Comparison of ENCODE assay signal across 1 cellular context in genomic region chr16:75464130-75464918, GRCh38.
TF ChIP-seq lines count a peak whose summit lies in the region.

Gene TMEM170A, minus strand, starts transcription at chr16:75464689. Its CDS starts 89 bp downstream, at chr16:75464600.

TF ChIP-seq in K562, 482 proteins besides CTCF, POLR2A, EP300 and RAD21 (continued from another document and continues in another):
- TF ChIP-seq HMBOX1 (IDR thresholded peaks at IDR 0.05) (no peak), PHF21A (IDR thresholded peaks at IDR 0.05; ENCODE audit: borderline replicate concordance, low read depth) (peak; percentile 62; the same call in 1 of the 2 replicates), PTRF (tag; IDR thresholded peaks at IDR 0.05) (no peak), SMC3 (conservative IDR thresholded peaks at IDR 0.05; ENCODE audit: insufficient read depth, low read depth, low read length) (peak; percentile 90), GABPB1 (CRISPR knock-in tag; IDR thresholded peaks at IDR 0.05) (no peak; the same call in none of the 2 replicates), SMARCA4 (IDR thresholded peaks at IDR 0.05) (peak; percentile 83; the same call in 1 of the 2 replicates), FOSL1 (tag; conservative IDR thresholded peaks at IDR 0.05) (peak; percentile 46), ZKSCAN3 (CRISPR knock-in tag; IDR thresholded peaks at IDR 0.05) (no peak), TEAD1 (CRISPR knock-in tag; IDR thresholded peaks at IDR 0.05) (peak in 1 of 2 experiments; percentile 30; a peak in 2 of 4 replicates), ILF3 (IDR thresholded peaks at IDR 0.05; ENCODE audit: borderline replicate concordance) (peak; percentile 44; the same call in 1 of the 2 replicates), ZNF644 (tag; IDR thresholded peaks at IDR 0.05; ENCODE audit: low read depth) (no peak), CCAR2 (IDR thresholded peaks at IDR 0.05; ENCODE audit: low read depth, low read length) (no peak), ZNF57 (CRISPR knock-in tag; IDR thresholded peaks at IDR 0.05) (no peak), ATF7 (IDR thresholded peaks at IDR 0.05) (peak; percentile 94), STAT5A (IDR thresholded peaks at IDR 0.05; ENCODE audit: borderline replicate concordance, low read length) (no peak), RAD51 (IDR thresholded peaks at IDR 0.05; ENCODE audit: borderline replicate concordance, low read depth) (no peak), KLF10 (CRISPR knock-in tag; IDR thresholded peaks at IDR 0.05) (no peak), RBM17 (IDR thresholded peaks at IDR 0.05; ENCODE audit: borderline replicate concordance, low read depth, low read length) (no peak), ZNF561 (CRISPR knock-in tag; conservative IDR thresholded peaks at IDR 0.05) (no peak), MXI1 (IDR thresholded peaks at IDR 0.05; ENCODE audit: low read depth, low read length) (no peak; the same call in 1 of the 2 replicates), PRDM10 (IDR thresholded peaks at IDR 0.05; ENCODE audit: partially characterized antibody) (peak; percentile 95), ZNF717 (CRISPR knock-in tag; IDR thresholded peaks at IDR 0.05) (no peak), TCFL5 (CRISPR knock-in tag; conservative IDR thresholded peaks at IDR 0.05) (no peak), NFATC3 (IDR thresholded peaks at IDR 0.05) (no peak), ASH1L (IDR thresholded peaks at IDR 0.05; ENCODE audit: borderline replicate concordance, low read depth, partially characterized antibody) (peak; percentile 52), ZNF282 (CRISPR knock-in tag; IDR thresholded peaks at IDR 0.05) (no peak), CCNT2 (IDR thresholded peaks at IDR 0.05; ENCODE audit: borderline replicate concordance, extremely low read depth, insufficient read length, low read depth, low read length) (peak; percentile 72), MAFF (IDR thresholded peaks at IDR 0.05; ENCODE audit: low read length) (no peak), ZNF224 (CRISPR knock-in tag; IDR thresholded peaks at IDR 0.05) (no peak), REST (CRISPR knock-in tag; IDR thresholded peaks at IDR 0.05; ENCODE audit: low read depth) (peak; percentile 74; the same call in 1 of the 2 replicates), DMBX1 (CRISPR knock-in tag; IDR thresholded peaks at IDR 0.05; ENCODE audit: borderline replicate concordance) (no peak), FOXA1 (IDR thresholded peaks at IDR 0.05; ENCODE audit: borderline replicate concordance) (no peak), E2F8 (IDR thresholded peaks at IDR 0.05; ENCODE audit: low read depth, partially characterized antibody) (peak; percentile 84), ZC3H4 (CRISPR knock-in tag; IDR thresholded peaks at IDR 0.05; ENCODE audit: borderline replicate concordance) (no peak), POLR3A (IDR thresholded peaks at IDR 0.05; ENCODE audit: borderline replicate concordance, extremely low read depth, insufficient read depth, insufficient read length) (no peak), SREBF2 (CRISPR knock-in tag; IDR thresholded peaks at IDR 0.05) (no peak), ZNF140 (CRISPR knock-in tag; IDR thresholded peaks at IDR 0.05) (no peak), ZNF324 (CRISPR knock-in tag; IDR thresholded peaks at IDR 0.05) (no peak), ZFP36 (IDR thresholded peaks at IDR 0.05; ENCODE audit: low read depth, low read length, partially characterized antibody) (no peak)
- TF ChIP-seq, protein P1, sequence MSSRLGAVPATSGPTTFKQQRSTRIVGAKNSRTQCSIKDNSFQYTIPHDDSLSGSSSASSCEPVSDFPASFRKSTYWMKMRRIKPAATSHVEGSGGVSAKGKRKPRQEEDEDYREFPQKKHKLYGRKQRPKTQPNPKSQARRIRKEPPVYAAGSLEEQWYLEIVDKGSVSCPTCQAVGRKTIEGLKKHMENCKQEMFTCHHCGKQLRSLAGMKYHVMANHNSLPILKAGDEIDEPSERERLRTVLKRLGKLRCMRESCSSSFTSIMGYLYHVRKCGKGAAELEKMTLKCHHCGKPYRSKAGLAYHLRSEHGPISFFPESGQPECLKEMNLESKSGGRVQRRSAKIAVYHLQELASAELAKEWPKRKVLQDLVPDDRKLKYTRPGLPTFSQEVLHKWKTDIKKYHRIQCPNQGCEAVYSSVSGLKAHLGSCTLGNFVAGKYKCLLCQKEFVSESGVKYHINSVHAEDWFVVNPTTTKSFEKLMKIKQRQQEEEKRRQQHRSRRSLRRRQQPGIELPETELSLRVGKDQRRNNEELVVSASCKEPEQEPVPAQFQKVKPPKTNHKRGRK (tag; IDR thresholded peaks at IDR 0.05) = no peak
- TF ChIP-seq, protein P2, sequence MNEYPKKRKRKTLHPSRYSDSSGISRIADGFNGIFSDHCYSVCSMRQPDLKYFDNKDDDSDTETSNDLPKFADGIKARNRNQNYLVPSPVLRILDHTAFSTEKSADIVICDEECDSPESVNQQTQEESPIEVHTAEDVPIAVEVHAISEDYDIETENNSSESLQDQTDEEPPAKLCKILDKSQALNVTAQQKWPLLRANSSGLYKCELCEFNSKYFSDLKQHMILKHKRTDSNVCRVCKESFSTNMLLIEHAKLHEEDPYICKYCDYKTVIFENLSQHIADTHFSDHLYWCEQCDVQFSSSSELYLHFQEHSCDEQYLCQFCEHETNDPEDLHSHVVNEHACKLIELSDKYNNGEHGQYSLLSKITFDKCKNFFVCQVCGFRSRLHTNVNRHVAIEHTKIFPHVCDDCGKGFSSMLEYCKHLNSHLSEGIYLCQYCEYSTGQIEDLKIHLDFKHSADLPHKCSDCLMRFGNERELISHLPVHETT (CRISPR knock-in tag; conservative IDR thresholded peaks at IDR 0.05 in 1 of 2, IDR thresholded peaks at IDR 0.05 in 1 of 2) = no peak
- TF ChIP-seq, protein P3, sequence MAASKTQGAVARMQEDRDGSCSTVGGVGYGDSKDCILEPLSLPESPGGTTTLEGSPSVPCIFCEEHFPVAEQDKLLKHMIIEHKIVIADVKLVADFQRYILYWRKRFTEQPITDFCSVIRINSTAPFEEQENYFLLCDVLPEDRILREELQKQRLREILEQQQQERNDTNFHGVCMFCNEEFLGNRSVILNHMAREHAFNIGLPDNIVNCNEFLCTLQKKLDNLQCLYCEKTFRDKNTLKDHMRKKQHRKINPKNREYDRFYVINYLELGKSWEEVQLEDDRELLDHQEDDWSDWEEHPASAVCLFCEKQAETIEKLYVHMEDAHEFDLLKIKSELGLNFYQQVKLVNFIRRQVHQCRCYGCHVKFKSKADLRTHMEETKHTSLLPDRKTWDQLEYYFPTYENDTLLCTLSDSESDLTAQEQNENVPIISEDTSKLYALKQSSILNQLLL (CRISPR knock-in tag; IDR thresholded peaks at IDR 0.05; ENCODE audit: borderline replicate concordance) = no peak
- TF ChIP-seq, protein P4, sequence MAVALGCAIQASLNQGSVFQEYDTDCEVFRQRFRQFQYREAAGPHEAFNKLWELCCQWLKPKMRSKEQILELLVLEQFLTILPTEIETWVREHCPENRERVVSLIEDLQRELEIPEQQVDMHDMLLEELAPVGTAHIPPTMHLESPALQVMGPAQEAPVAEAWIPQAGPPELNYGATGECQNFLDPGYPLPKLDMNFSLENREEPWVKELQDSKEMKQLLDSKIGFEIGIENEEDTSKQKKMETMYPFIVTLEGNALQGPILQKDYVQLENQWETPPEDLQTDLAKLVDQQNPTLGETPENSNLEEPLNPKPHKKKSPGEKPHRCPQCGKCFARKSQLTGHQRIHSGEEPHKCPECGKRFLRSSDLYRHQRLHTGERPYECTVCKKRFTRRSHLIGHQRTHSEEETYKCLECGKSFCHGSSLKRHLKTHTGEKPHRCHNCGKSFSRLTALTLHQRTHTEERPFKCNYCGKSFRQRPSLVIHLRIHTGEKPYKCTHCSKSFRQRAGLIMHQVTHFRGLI (CRISPR knock-in tag; IDR thresholded peaks at IDR 0.05) = no peak
- TF ChIP-seq, protein P5, sequence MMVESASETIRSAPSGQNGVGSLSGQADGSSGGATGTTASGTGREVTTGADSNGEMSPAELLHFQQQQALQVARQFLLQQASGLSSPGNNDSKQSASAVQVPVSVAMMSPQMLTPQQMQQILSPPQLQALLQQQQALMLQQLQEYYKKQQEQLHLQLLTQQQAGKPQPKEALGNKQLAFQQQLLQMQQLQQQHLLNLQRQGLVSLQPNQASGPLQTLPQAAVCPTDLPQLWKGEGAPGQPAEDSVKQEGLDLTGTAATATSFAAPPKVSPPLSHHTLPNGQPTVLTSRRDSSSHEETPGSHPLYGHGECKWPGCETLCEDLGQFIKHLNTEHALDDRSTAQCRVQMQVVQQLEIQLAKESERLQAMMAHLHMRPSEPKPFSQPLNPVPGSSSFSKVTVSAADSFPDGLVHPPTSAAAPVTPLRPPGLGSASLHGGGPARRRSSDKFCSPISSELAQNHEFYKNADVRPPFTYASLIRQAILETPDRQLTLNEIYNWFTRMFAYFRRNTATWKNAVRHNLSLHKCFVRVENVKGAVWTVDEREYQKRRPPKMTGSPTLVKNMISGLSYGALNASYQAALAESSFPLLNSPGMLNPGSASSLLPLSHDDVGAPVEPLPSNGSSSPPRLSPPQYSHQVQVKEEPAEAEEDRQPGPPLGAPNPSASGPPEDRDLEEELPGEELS (CRISPR knock-in tag; IDR thresholded peaks at IDR 0.05; ENCODE audit: borderline replicate concordance) = no peak
- TF ChIP-seq, protein P6, sequence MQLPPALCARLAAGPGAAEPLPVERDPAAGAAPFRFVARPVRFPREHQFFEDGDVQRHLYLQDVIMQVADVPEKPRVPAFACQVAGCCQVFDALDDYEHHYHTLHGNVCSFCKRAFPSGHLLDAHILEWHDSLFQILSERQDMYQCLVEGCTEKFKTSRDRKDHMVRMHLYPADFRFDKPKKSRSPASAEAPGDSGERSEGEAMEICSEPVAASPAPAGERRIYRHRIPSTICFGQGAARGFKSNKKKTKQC (CRISPR knock-in tag; IDR thresholded peaks at IDR 0.05) = no peak
